In the genomic region with DNA sequence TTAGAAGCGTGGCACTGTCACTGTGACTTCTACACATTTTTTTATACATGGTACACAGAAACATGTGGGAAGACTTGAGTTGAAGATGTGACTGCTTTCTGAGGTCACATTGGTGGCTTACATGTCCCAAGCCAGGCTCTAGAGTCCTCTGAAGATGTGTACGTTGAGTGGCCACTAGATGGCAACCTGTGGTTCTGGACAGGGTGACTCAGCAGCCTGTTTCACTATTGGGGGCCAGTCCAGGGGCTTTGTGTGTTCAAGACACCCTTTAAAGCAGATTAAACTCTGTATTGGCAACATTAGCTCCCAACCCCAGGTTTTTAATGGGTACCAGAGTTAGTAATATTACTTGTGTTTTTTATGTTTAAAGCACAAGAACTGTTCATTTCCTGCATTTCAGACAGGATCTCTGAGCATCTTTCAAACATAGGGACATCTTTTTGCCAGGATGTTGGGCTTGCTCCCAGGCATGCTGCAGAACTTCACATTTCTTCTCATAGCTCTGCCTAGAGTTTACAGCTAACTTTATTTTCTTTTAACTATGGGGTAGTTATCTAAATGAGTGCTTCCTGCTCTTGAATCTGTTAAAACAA, we compare ENCODE assay signal across 7 cellular contexts. TPM values are rescaled to one million over a fixed set of nuclear protein-coding genes. Genes with fewer than 3 reads are reported as not detected.
DNase-seq lines count a peak whose midpoint lies in the region; ATAC-seq and TF ChIP-seq lines count a peak whose summit lies in the region.

No MANE protein-coding gene starts in this region.

- ATAC-seq in SK-N-SH treated with all-trans-retinoic acid at 6 μM for 48 hours: peak; percentile 99
- peak; percentile 99 for ATAC-seq in activated naive CD8-positive, alpha-beta T cell treated with anti-CD3 and anti-CD28 coated beads, Interleukin-2, amount 50 U/mL, for 24 hours
- ATAC-seq in right cardiac atrium: peak; percentile 95 to 96

- TF ChIP-seq EP300 in sigmoid colon (IDR thresholded peaks at IDR 0.05): no peak

- 30% methylated on average over 2 of the region's 2 CpGs for WGBS in right cardiac atrium
- WGBS in sigmoid colon, 2 donors: 22 to 34% methylated on average over 2 of the region's 2 CpGs

- no peaks in the 10 kb centered on the region for H3K9me3 ChIP-seq in right cardiac atrium (ENCODE audit: control insufficient read depth, low read length)
- H3K9me3 ChIP-seq in sigmoid colon: no peaks in the 10 kb centered on the region

- H3K9me3 Mint-ChIP-seq in activated naive CD8-positive, alpha-beta T cell treated with anti-CD3 and anti-CD28 coated beads, Interleukin-2, amount 50 U/mL, for 24 hours: no peaks in the 10 kb centered on the region

- H3K4me3 Mint-ChIP-seq in activated naive CD8-positive, alpha-beta T cell treated with anti-CD3 and anti-CD28 coated beads, Interleukin-2, amount 50 U/mL, for 24 hours: no peak overlapping the region

- peak overlapping the region; percentile 45 for H3K27ac Mint-ChIP-seq in activated naive CD8-positive, alpha-beta T cell treated with anti-CD3 and anti-CD28 coated beads, Interleukin-2, amount 50 U/mL, for 24 hours

- intact Hi-C loops in right cardiac atrium (cut with DNase I): loop anchor here (5.0 to 10.0 kb wide), 2 partner anchors 129 to 131 kb away; partner anchors contain the start of gene LRRC66 (in 3 of the 4)
- intact Hi-C loops in sigmoid colon (cut with DNase I): loop anchor here (5.0 kb wide), 1 partner anchor 54 kb away; the partner anchor contains the start of gene DCUN1D4

- H3K4me1 Mint-ChIP-seq in activated naive CD8-positive, alpha-beta T cell treated with anti-CD3 and anti-CD28 coated beads, Interleukin-2, amount 50 U/mL, for 24 hours: peaks cover 5% of the 10 kb centered on the region

- TF ChIP-seq CTCF in GM12872 (IDR thresholded peaks at IDR 0.05; ENCODE audit: insufficient read depth, low read depth, low read length) (peak; percentile 91), LNCaP clone FGC (IDR thresholded peaks at IDR 0.05; ENCODE audit: control insufficient read depth, extremely low read depth, insufficient read depth) (peak; percentile 80), sigmoid colon (IDR thresholded peaks at IDR 0.05) (peak; percentile 56 to 75 (median 72))

- H3K4me1 ChIP-seq in right cardiac atrium (ENCODE audit: control insufficient read depth, insufficient read depth, low read length) (no peaks in the 10 kb centered on the region), sigmoid colon (peaks cover 0 to 20% (median 3%) of the 10 kb centered on the region in 4 donors)

- peaks cover 18% of the 10 kb centered on the region for H3K36me3 Mint-ChIP-seq in activated naive CD8-positive, alpha-beta T cell treated with anti-CD3 and anti-CD28 coated beads, Interleukin-2, amount 50 U/mL, for 24 hours (ENCODE audit: low read depth)

- DNase-seq in HCEC 1CT: peak; percentile 45
- no peak for DNase-seq in LNCaP clone FGC (ENCODE audit: low read depth)
- peak; percentile 48 for DNase-seq in activated naive CD8-positive, alpha-beta T cell treated with anti-CD3 and anti-CD28 coated beads, Interleukin-2, amount 50 U/mL, for 24 hours
- DNase-seq in right cardiac atrium: peak; percentile 46 to 78 (median 55)
- peak; percentile 78 for DNase-seq in sigmoid colon

- no peak overlapping the region for H3K27ac ChIP-seq in right cardiac atrium (ENCODE audit: low read length)
- H3K27ac ChIP-seq in sigmoid colon: peak overlapping the region; percentile 20 to 61 (median 43)

- TF ChIP-seq POLR2A in sigmoid colon (IDR thresholded peaks at IDR 0.05): no peak

- no peaks in the 10 kb centered on the region for H3K27me3 Mint-ChIP-seq in activated naive CD8-positive, alpha-beta T cell treated with anti-CD3 and anti-CD28 coated beads, Interleukin-2, amount 50 U/mL, for 24 hours

- H3K4me3 ChIP-seq in LNCaP clone FGC (ENCODE audit: low read depth, low read length): no peak overlapping the region
- no peak overlapping the region for H3K4me3 ChIP-seq in right cardiac atrium (ENCODE audit: low read length)
- H3K4me3 ChIP-seq in sigmoid colon: no peak overlapping the region

- peaks cover 0 to 59% (median 9%) of the 10 kb centered on the region in 4 donors for H3K36me3 ChIP-seq in sigmoid colon

- H3K27me3 ChIP-seq in right cardiac atrium (ENCODE audit: control insufficient read depth, insufficient read depth) (no peaks in the 10 kb centered on the region), sigmoid colon (no peaks in the 10 kb centered on the region)

TF ChIP-seq in SK-N-SH treated with all-trans-retinoic acid at 6 μM for 48 hours, 23 proteins besides CTCF, POLR2A, EP300 and RAD21:
- no peak for TF ChIP-seq ZFP30 (CRISPR knock-in tag; IDR thresholded peaks at IDR 0.05)
- no peak for TF ChIP-seq TSHZ2 (CRISPR knock-in tag; IDR thresholded peaks at IDR 0.05)
- TF ChIP-seq CSDC2 (CRISPR knock-in tag; IDR thresholded peaks at IDR 0.05): no peak
- no peak for TF ChIP-seq ISL1 (CRISPR knock-in tag; IDR thresholded peaks at IDR 0.05)
- TF ChIP-seq PPARA (CRISPR knock-in tag; IDR thresholded peaks at IDR 0.05; ENCODE audit: borderline replicate concordance): no peak
- no peak for TF ChIP-seq ZNF70 (CRISPR knock-in tag; IDR thresholded peaks at IDR 0.05)
- no peak for TF ChIP-seq ZFP3 (CRISPR knock-in tag; IDR thresholded peaks at IDR 0.05)
- TF ChIP-seq ESRRG (CRISPR knock-in tag; IDR thresholded peaks at IDR 0.05): no peak
- TF ChIP-seq ZNF8 (CRISPR knock-in tag; IDR thresholded peaks at IDR 0.05): no peak
- TF ChIP-seq TCF4 (CRISPR knock-in tag; IDR thresholded peaks at IDR 0.05; ENCODE audit: borderline replicate concordance): no peak
- no peak for TF ChIP-seq BACH2 (CRISPR knock-in tag; IDR thresholded peaks at IDR 0.05; ENCODE audit: borderline replicate concordance)
- no peak for TF ChIP-seq ZNF565 (CRISPR knock-in tag; conservative IDR thresholded peaks at IDR 0.05; ENCODE audit: low read depth)
- TF ChIP-seq OSR1 (CRISPR knock-in tag; IDR thresholded peaks at IDR 0.05): no peak

RNA-seq across cellular contexts. Expression of gene DCUN1D4, which starts 53.0 kb away (rescaled TPM):
- total RNA-seq in right cardiac atrium (10 to 100 TPM; 53.7 to 60.6 (median 56.8) TPM), sigmoid colon (10 to 100 TPM; 48.6 to 76.2 (median 62.3) TPM)
- polyA plus RNA-seq in right cardiac atrium (15.4 TPM), sigmoid colon (10 to 100 TPM in 1 of 3 donors, 1 to 10 TPM in 2; 9.6 to 10.7 (median 9.9) TPM)
